ENCODE assay signal across 6 cellular contexts in the genomic region with DNA sequence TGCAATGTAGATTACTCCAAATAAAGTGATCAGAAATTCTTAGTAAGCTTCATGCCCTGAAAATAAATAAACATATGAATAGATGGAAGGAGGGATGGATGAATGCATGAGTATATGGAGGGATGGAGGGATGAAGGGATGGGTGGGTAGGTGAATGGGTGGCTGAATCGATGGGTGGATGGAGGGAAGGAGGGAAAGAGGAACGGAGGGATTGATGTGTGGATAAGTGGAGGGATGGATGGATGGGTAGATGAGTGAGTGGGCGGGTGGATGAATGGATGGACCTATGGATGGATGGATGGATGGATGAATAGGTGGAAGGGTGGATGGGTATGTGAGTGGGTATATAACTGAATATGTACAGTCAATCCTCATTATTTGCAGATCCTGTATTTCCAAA.
"Had no signal": no experiment of that assay in that cellular context is flagged by ENCODE, and none has a peak within 500 bp of the region (broad histone marks: within the 10 kb centered on the region; RNA-seq: fewer than 3 reads in every experiment).

No MANE protein-coding gene starts in this region.

- H2AFZ ChIP-seq: GM23248 had no signal

- FAIRE-seq: HTR-8/SVneo had no signal

- H3K9ac ChIP-seq: GM23248 had no signal

- H3K36me3 ChIP-seq: HAP-1 had no signal

- H3K4me3 ChIP-seq: GM23248, HAP-1 had no signal

- H3K9me3 ChIP-seq: HAP-1 had no signal

- DNase-seq: GM23248, GOT3, H7, KBM-7 had no signal
